Comparison of ENCODE assay signal across 8 cellular contexts in the genomic region with DNA sequence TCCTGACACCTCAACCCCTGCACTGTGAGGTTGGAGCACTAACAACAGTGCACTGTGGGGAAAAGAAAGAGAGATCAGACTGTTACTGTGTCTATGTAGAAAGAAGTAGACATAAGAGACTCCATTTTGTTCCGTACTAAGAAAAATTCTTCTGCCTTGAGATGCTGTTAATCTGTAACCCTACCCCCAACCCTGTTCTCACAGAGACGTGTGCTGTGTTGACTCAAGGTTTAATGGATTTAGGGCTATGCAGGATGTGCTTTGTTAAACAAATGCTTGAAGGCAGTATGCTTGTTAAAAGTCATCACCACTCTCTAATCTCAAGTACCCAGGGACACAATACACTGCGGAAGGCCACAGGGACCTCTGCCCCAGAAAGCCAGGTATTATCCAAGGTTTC. TPM values are rescaled to one million over a fixed set of nuclear protein-coding genes. Genes with fewer than 3 reads are reported as not detected.
DNase-seq lines count a peak whose midpoint lies in the region; ATAC-seq and TF ChIP-seq lines count a peak whose summit lies in the region.
"Not testable (repeated sequence)": the region's sequence is repeated elsewhere in the genome, so short reads cannot be mapped to it uniquely, and the experiment has no call there.

No MANE protein-coding gene starts in this region.

- not testable (repeated sequence) for H3K27me3 ChIP-seq in DND-41 (ENCODE audit: insufficient read depth, low read length, poor library complexity); HUES64 (ENCODE audit: insufficient read depth, low read length); WERI-Rb-1 (ENCODE audit: insufficient read depth, low read depth, severe bottlenecking); smooth muscle cell (ENCODE audit: low read depth)
- H3K27me3 ChIP-seq in neural progenitor cell: peaks cover 11% of the 10 kb centered on the region

- H3K36me3 Mint-ChIP-seq in endothelial cell (ENCODE audit: low read depth, unreplicated experiment): peaks cover 35% of the 10 kb centered on the region
- peaks cover 37% of the 10 kb centered on the region for H3K36me3 Mint-ChIP-seq in neural progenitor cell

- TF ChIP-seq CTCF in 22Rv1 (IDR thresholded peaks at IDR 0.05); DND-41 (IDR thresholded peaks at IDR 0.05; ENCODE audit: borderline replicate concordance, extremely low read depth, low read length, poor library complexity, severe bottlenecking); WERI-Rb-1 (IDR thresholded peaks at IDR 0.05; ENCODE audit: low read depth, low read length); endothelial cell (IDR thresholded peaks at IDR 0.05; ENCODE audit: unreplicated experiment); neural progenitor cell (IDR thresholded peaks at IDR 0.05); smooth muscle cell (IDR thresholded peaks at IDR 0.05; ENCODE audit: borderline replicate concordance, insufficient read depth, poor library complexity, severe bottlenecking): not testable (repeated sequence)

- H3K9me3 Mint-ChIP-seq in endothelial cell (ENCODE audit: unreplicated experiment) (peaks cover 20% of the 10 kb centered on the region), neural progenitor cell (peaks cover 78% of the 10 kb centered on the region)

- not testable (repeated sequence) for H3K4me3 ChIP-seq in DND-41 (ENCODE audit: low read depth in 1 of 2, low read length in 2 of 2); neural progenitor cell; smooth muscle cell
- H3K4me3 ChIP-seq in HUES64 (ENCODE audit: low read length) (peak overlapping the region; percentile 63), WERI-Rb-1 (ENCODE audit: low read depth, low read length) (0 out of 2 replicates have a peak overlapping the region, but pooled peaks have one; percentile 3), iPS-18c (ENCODE audit: insufficient read depth, low read depth, low read length) (peak overlapping the region; percentile 34; the same call in 1 of the 2 replicates)

- peak overlapping the region; percentile 30 for H3K27ac Mint-ChIP-seq in endothelial cell (ENCODE audit: unreplicated experiment)
- H3K27ac Mint-ChIP-seq in neural progenitor cell: not testable (repeated sequence)

- H3K27ac ChIP-seq in 22Rv1: peak overlapping the region; percentile 38; the same call in 1 of the 2 replicates
- not testable (repeated sequence) for H3K27ac ChIP-seq in DND-41 (ENCODE audit: low read length); neural progenitor cell; smooth muscle cell (ENCODE audit: low read depth)
- peak overlapping the region; percentile 96 for H3K27ac ChIP-seq in HUES64 (ENCODE audit: low read depth, low read length)
- H3K27ac ChIP-seq in WERI-Rb-1: peak overlapping the region; percentile 93

- WGBS in HUES64: 58% methylated on average over 2 of the region's 3 CpGs
- 66% methylated on average over 3 of the region's 3 CpGs for WGBS in smooth muscle cell (ENCODE audit: low lambda C conversion rate)

- H3K9me3 ChIP-seq in DND-41 (ENCODE audit: insufficient read depth, low read length, severe bottlenecking): peaks cover 46% of the 10 kb centered on the region
- peaks cover 29% of the 10 kb centered on the region for H3K9me3 ChIP-seq in HUES64 (ENCODE audit: insufficient read depth, low read depth, low read length)
- H3K9me3 ChIP-seq in WERI-Rb-1 (ENCODE audit: severe bottlenecking); smooth muscle cell (replicated peaks; ENCODE audit: low read depth): not testable (repeated sequence)
- H3K9me3 ChIP-seq in iPS-18c (ENCODE audit: control insufficient read depth, insufficient read depth, low read length): peaks cover 12% of the 10 kb centered on the region
- peaks cover 16% of the 10 kb centered on the region for H3K9me3 ChIP-seq in neural progenitor cell (ENCODE audit: low read depth)

- peaks cover 42% of the 10 kb centered on the region for H3K79me2 ChIP-seq in DND-41 (ENCODE audit: insufficient read depth, low read length)
- H3K79me2 ChIP-seq in neural progenitor cell (ENCODE audit: low read depth): peaks cover 42% of the 10 kb centered on the region
- H3K79me2 ChIP-seq in smooth muscle cell (ENCODE audit: low read depth): peaks cover 36% of the 10 kb centered on the region

- not testable (repeated sequence) for H3K4me2 ChIP-seq in DND-41 (ENCODE audit: insufficient read depth, low read length); neural progenitor cell; smooth muscle cell

- H4K20me1 ChIP-seq in DND-41 (ENCODE audit: insufficient read depth, low read length); neural progenitor cell (ENCODE audit: low read depth); smooth muscle cell (ENCODE audit: low read depth): not testable (repeated sequence)

- not testable (repeated sequence) for H3K27me3 Mint-ChIP-seq in endothelial cell (ENCODE audit: unreplicated experiment); neural progenitor cell (ENCODE audit: insufficient read depth, low read depth)

- not testable (repeated sequence) for DNase-seq in DND-41; WERI-Rb-1; endothelial cell (ENCODE audit: low spot score); neural progenitor cell (ENCODE audit: low spot score); smooth muscle cell (lab: John Stamatoyannopoulos, UW; ENCODE audit: unreplicated experiment)

- H3F3A ChIP-seq in neural progenitor cell (ENCODE audit: low read depth); smooth muscle cell (ENCODE audit: low read depth): not testable (repeated sequence)

- H3K9ac ChIP-seq in DND-41 (ENCODE audit: low read depth, low read length); neural progenitor cell; smooth muscle cell (ENCODE audit: low read depth): not testable (repeated sequence)
- H3K9ac ChIP-seq in HUES64 (ENCODE audit: low read depth, low read length): peak overlapping the region; percentile 86

- H3K36me3 ChIP-seq in DND-41 (ENCODE audit: insufficient read depth, low read length): peaks cover 34% of the 10 kb centered on the region
- peaks cover 26% of the 10 kb centered on the region for H3K36me3 ChIP-seq in HUES64 (ENCODE audit: insufficient read depth, low read length)
- H3K36me3 ChIP-seq in WERI-Rb-1: peaks cover 24% of the 10 kb centered on the region
- peaks cover 16% of the 10 kb centered on the region for H3K36me3 ChIP-seq in neural progenitor cell
- not testable (repeated sequence) for H3K36me3 ChIP-seq in smooth muscle cell (ENCODE audit: low read depth)

- peaks cover 16% of the 10 kb centered on the region for H3K4me1 ChIP-seq in DND-41 (ENCODE audit: insufficient read depth, low read length)
- H3K4me1 ChIP-seq in HUES64 (ENCODE audit: insufficient read depth, low read length): peaks cover 42% of the 10 kb centered on the region
- not testable (repeated sequence) for H3K4me1 ChIP-seq in neural progenitor cell; smooth muscle cell (ENCODE audit: low read depth)

- H2AFZ ChIP-seq in DND-41 (ENCODE audit: low read depth, low read length): peak overlapping the region; percentile 83
- peak overlapping the region; percentile 63 for H2AFZ ChIP-seq in neural progenitor cell (replicated peaks)
- peak overlapping the region; percentile 95 for H2AFZ ChIP-seq in smooth muscle cell (ENCODE audit: low read depth)

- ATAC-seq in DND-41 (ENCODE audit: insufficient read depth, low read depth): not testable (repeated sequence)

- H3K4me1 Mint-ChIP-seq in endothelial cell (ENCODE audit: unreplicated experiment): peaks cover 18% of the 10 kb centered on the region
- H3K4me1 Mint-ChIP-seq in neural progenitor cell: not testable (repeated sequence)

- peak overlapping the region; percentile 100 for H3K4me3 Mint-ChIP-seq in endothelial cell (ENCODE audit: unreplicated experiment)
- H3K4me3 Mint-ChIP-seq in neural progenitor cell: peak overlapping the region; percentile 100

RNA-seq across cellular contexts. Expression of a gene that starts 0.8 kb away (rescaled TPM):
- 33.2 TPM for polyA plus RNA-seq in HUES64 (2013, experiment 1 of 2)
- polyA plus RNA-seq in HUES64 (2013, experiment 2 of 2): 35.7 TPM
- total RNA-seq in endothelial cell (ENCODE audit: unreplicated experiment): 17.2 TPM
- total RNA-seq in neural progenitor cell (ENCODE audit: low replicate concordance): 32.7 and 49.6 TPM in 2 replicates
- 6.1 and 8.7 TPM in 2 replicates for total RNA-seq in smooth muscle cell
- 3.2 and 4.1 TPM in 2 replicates for polyA plus RNA-seq in smooth muscle cell

RNA-seq across cellular contexts. Expression of a gene that starts 17.9 kb away (rescaled TPM):
- 8.8 TPM for polyA plus RNA-seq in HUES64 (2013, experiment 1 of 2)
- 10.1 TPM for polyA plus RNA-seq in HUES64 (2013, experiment 2 of 2)
- total RNA-seq in endothelial cell (ENCODE audit: unreplicated experiment): 9.3 TPM
- 45.1 and 47.7 TPM in 2 replicates for total RNA-seq in neural progenitor cell (ENCODE audit: low replicate concordance)
- total RNA-seq in smooth muscle cell: 5.8 and 20.3 TPM in 2 replicates
- 4.8 and 6.5 TPM in 2 replicates for polyA plus RNA-seq in smooth muscle cell

RNA-seq across cellular contexts. Expression of a gene that starts 21.6 kb away (rescaled TPM):
- 8.4 TPM for polyA plus RNA-seq in HUES64 (2013, experiment 1 of 2)
- 10.8 TPM for polyA plus RNA-seq in HUES64 (2013, experiment 2 of 2)
- 10.9 TPM for total RNA-seq in endothelial cell (ENCODE audit: unreplicated experiment)
- 10.4 and 11.7 TPM in 2 replicates for total RNA-seq in neural progenitor cell (ENCODE audit: low replicate concordance)
- total RNA-seq in smooth muscle cell: 3.9 and 6.3 TPM in 2 replicates
- 3.5 and 3.8 TPM in 2 replicates for polyA plus RNA-seq in smooth muscle cell
